ENCODE assay signal across 8 cellular contexts in genomic region chr1:228379165-228379460, GRCh38. TPM values are rescaled to one million over a fixed set of nuclear protein-coding genes. Genes with fewer than 3 reads are reported as not detected.
A peak's percentile ranks its signal among the peaks of the same experiment; 100 is the strongest.
DNase-seq lines count a peak whose midpoint lies in the region; ATAC-seq and TF ChIP-seq lines count a peak whose summit lies in the region.

No MANE protein-coding gene starts in this region.

- H3K36me3 ChIP-seq in HAP-1 (replicated peaks) (no peaks in the 10 kb centered on the region), upper lobe of left lung (no peaks in the 10 kb centered on the region)

- no peaks in the 10 kb centered on the region for H3K27me3 Mint-ChIP-seq in MCF 10A (ENCODE audit: insufficient read depth, unreplicated experiment)

- H3K4me3 Mint-ChIP-seq in MCF 10A (ENCODE audit: unreplicated experiment): peak overlapping the region; percentile 95

- TF ChIP-seq CTCF in MCF 10A (IDR thresholded peaks at IDR 0.05; ENCODE audit: unreplicated experiment) (no peak), upper lobe of left lung (IDR thresholded peaks at IDR 0.05) (no peak)

- H3K9me3 ChIP-seq in HAP-1: no peaks in the 10 kb centered on the region
- H3K9me3 ChIP-seq in upper lobe of left lung: no peaks in the 10 kb centered on the region

- no peaks in the 10 kb centered on the region for H3K36me3 Mint-ChIP-seq in MCF 10A (ENCODE audit: insufficient read depth, unreplicated experiment)

- intact Hi-C loops in MCF 10A (cut with micrococcal nuclease): loop anchor here (2.0 to 5.0 kb wide), 3 partner anchors 123 to 167 kb away; no protein-coding TSS in a partner anchor

- in situ Hi-C loops in ACHN (cut with HindIII; ENCODE audit: low pct_ligation_motif_present, low pct_unique_long_range_greater_than_20kb, low sequenced_read_pairs): no loop called here
- in situ Hi-C loops in HAP-1 (cut with MboI; ENCODE audit: low sequenced_read_pairs): no loop called here

- 13% methylated on average over 21 of the region's 22 CpGs; no CpG with 5 or more reads in 1 of the 2 donors for whole genome bisulfite sequencing in upper lobe of left lung, 2 donors

- no peaks in the 10 kb centered on the region for H3K27me3 ChIP-seq in HAP-1 (ENCODE audit: low read depth)
- no peaks in the 10 kb centered on the region for H3K27me3 ChIP-seq in upper lobe of left lung

- H3K4me3 ChIP-seq in HAP-1 (peak overlapping the region; percentile 37), upper lobe of left lung (peak overlapping the region in 3 of 4 donors; percentile 53 to 62 (median 57))

- CTCF ChIA-PET in MCF 10A (lab: Yijun Ruan, JAX): interaction anchor here (0.6 to 1.1 kb wide), 6 partner anchors 14 to 248 kb away, joined by 3 to 6 read pairs (median 4); no protein-coding TSS in a partner anchor

- no peaks in the 10 kb centered on the region for H3K9me3 Mint-ChIP-seq in MCF 10A (ENCODE audit: unreplicated experiment)

- no peak for TF ChIP-seq EP300 in upper lobe of left lung (IDR thresholded peaks at IDR 0.05)

- TF ChIP-seq POLR2A in upper lobe of left lung (IDR thresholded peaks at IDR 0.05): no peak

- POLR2A ChIA-PET in MCF 10A (lab: Yijun Ruan, JAX): interaction anchor here (0.8 to 3.5 kb wide), 4 partner anchors 14 to 273 kb away, joined by 3 to 21 read pairs (median 6); partner anchors contain the start of gene TRIM11

- peak overlapping the region in 3 of 4 donors; percentile 38 to 66 (median 39) for H3K27ac ChIP-seq in upper lobe of left lung

- peak overlapping the region; percentile 84 for H3K27ac Mint-ChIP-seq in MCF 10A (ENCODE audit: low read depth, unreplicated experiment)

- peak; percentile 82 for DNase-seq in ACHN
- DNase-seq in HAP-1 (ENCODE audit: low spot score in 2 of 2): no peak
- DNase-seq in MCF 10A (ENCODE audit: unreplicated experiment): peak; percentile 55
- no peak for DNase-seq in left lobe of liver (ENCODE audit: low spot score)
- DNase-seq in upper lobe of left lung: peak in 1 of 2 donors; percentile 45
- no peak for DNase-seq in NCI-H2081 treated with DMSO at 0.1 percent for 48 hours (lab: John Stamatoyannopoulos, UW)
- no peak for DNase-seq in anterior cingulate cortex (lab: John Stamatoyannopoulos, UW)

- H3K4me1 Mint-ChIP-seq in MCF 10A (ENCODE audit: insufficient read depth, unreplicated experiment): peaks cover 21% of the 10 kb centered on the region

- peaks cover 9% of the 10 kb centered on the region; the same call in 1 of the 2 replicates for H3K4me1 ChIP-seq in HAP-1
- peaks cover 0 to 18% (median 12%) of the 10 kb centered on the region in 4 donors for H3K4me1 ChIP-seq in upper lobe of left lung

- BruUV-seq in MCF 10A (replicated peaks; lab: Mats Ljungman, UMichigan): no TSS peak

- ATAC-seq in left lobe of liver: peak; percentile 7
- ATAC-seq in upper lobe of left lung (ENCODE audit: low FRiP score in 2 of 2): peak in 1 of 2 donors; percentile 26
- ATAC-seq in GM21526 (IDR thresholded peaks at IDR 0.05; ENCODE audit: low FRiP score, unreplicated experiment): no peak

RNA-seq across cellular contexts. Expression of gene TRIM11, which starts 27.5 kb away (rescaled TPM):
- total RNA-seq in MCF 10A (2022) (56.5 and 60.3 TPM in 2 replicates), left lobe of liver (7.3 TPM), upper lobe of left lung (10 to 100 TPM; 25.7 to 43.0 (median 30.8) TPM)

RNA-seq across cellular contexts. Expression of gene TRIM17, which starts 37.5 kb away (rescaled TPM):
- total RNA-seq in MCF 10A (2022) (not detected in 2 replicates), left lobe of liver (not detected), upper lobe of left lung (10 to 100 TPM in 1 of 6 donors, 1 to 10 TPM in 5; 1.2 to 21.0 (median 2.4) TPM)

Comparison
In these comparisons a context has a peak if more than half of its experiments do, and no peak if none do; other contexts are left out.
1. DNase-seq: peak in ACHN (single experiment) and MCF 10A (single experiment); none in HAP-1 (0 of 2), left lobe of liver (single experiment), NCI-H2081 treated with DMSO at 0.1 percent for 48 hours (single experiment) and anterior cingulate cortex (0 of 58).